ENCODE assay signal across 1 cellular context in the genomic region with DNA sequence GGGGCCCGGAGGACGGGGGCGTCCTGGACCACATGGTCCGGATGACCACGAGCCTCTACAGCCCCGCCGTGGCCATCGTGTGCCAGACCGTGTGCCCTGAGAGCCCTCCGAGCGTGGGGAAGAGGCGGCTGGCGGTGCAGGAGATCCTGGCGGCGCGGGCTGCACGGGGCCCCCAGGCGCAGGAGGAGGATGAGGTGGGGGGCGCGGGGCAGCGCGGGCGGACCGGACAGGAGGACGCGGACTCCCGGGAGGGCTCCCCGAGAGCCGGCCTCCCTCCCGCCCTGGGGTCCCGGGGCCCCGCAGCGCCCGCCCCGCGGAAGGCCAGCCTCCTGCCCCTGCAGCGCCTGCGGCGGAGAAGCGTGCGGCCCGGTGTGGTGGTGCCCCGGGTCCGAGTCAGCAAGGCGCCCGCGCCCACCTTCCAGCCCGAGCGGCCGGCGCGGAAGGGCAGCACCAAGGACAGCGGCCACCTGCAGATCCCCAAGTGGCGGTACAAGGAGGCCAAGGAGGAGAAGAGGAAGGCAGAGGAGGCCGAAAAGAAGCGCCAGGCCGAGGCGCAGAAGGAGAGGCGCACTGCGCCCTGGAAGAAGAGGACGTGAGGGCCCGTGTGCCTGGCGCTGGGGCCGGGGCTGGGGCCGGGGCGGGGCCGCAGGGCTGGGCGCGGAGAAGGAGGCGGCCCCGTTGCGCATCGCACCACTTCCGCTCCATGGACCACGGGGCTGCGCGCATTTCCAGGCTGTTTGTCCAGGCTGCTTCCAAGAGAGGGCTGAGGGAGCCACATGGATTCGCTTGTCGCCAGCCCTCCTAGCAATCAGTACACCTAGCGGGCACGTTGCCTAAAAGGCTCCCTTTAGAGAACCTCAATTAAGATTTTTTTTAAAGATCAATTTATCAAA.
TF ChIP-seq lines count a peak whose summit lies in the region.

No MANE protein-coding gene starts in this region.

TF ChIP-seq in A549, 52 proteins besides CTCF, POLR2A, EP300 and RAD21 (continued from another document):
- TF ChIP-seq, protein P1, sequence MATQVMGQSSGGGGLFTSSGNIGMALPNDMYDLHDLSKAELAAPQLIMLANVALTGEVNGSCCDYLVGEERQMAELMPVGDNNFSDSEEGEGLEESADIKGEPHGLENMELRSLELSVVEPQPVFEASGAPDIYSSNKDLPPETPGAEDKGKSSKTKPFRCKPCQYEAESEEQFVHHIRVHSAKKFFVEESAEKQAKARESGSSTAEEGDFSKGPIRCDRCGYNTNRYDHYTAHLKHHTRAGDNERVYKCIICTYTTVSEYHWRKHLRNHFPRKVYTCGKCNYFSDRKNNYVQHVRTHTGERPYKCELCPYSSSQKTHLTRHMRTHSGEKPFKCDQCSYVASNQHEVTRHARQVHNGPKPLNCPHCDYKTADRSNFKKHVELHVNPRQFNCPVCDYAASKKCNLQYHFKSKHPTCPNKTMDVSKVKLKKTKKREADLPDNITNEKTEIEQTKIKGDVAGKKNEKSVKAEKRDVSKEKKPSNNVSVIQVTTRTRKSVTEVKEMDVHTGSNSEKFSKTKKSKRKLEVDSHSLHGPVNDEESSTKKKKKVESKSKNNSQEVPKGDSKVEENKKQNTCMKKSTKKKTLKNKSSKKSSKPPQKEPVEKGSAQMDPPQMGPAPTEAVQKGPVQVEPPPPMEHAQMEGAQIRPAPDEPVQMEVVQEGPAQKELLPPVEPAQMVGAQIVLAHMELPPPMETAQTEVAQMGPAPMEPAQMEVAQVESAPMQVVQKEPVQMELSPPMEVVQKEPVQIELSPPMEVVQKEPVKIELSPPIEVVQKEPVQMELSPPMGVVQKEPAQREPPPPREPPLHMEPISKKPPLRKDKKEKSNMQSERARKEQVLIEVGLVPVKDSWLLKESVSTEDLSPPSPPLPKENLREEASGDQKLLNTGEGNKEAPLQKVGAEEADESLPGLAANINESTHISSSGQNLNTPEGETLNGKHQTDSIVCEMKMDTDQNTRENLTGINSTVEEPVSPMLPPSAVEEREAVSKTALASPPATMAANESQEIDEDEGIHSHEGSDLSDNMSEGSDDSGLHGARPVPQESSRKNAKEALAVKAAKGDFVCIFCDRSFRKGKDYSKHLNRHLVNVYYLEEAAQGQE (IDR thresholded peaks at IDR 0.05) = peak; percentile 66; the same call in 1 of the 2 replicates
- no peak for TF ChIP-seq JUN (IDR thresholded peaks at IDR 0.05)
- TF ChIP-seq KDM5A (IDR thresholded peaks at IDR 0.05) = no peak
- TF ChIP-seq POLR2AphosphoS2 (conservative IDR thresholded peaks at IDR 0.05; ENCODE audit: low read length) = no peak
- TF ChIP-seq, protein P2, sequence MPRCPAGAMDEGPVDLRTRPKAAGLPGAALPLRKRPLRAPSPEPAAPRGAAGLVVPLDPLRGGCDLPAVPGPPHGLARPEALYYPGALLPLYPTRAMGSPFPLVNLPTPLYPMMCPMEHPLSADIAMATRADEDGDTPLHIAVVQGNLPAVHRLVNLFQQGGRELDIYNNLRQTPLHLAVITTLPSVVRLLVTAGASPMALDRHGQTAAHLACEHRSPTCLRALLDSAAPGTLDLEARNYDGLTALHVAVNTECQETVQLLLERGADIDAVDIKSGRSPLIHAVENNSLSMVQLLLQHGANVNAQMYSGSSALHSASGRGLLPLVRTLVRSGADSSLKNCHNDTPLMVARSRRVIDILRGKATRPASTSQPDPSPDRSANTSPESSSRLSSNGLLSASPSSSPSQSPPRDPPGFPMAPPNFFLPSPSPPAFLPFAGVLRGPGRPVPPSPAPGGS (IDR thresholded peaks at IDR 0.05) = no peak
- TF ChIP-seq MYC (IDR thresholded peaks at IDR 0.05; ENCODE audit: borderline replicate concordance, low read length) = no peak
